Comparison of ENCODE assay signal across 22 cellular contexts in the genomic region with DNA sequence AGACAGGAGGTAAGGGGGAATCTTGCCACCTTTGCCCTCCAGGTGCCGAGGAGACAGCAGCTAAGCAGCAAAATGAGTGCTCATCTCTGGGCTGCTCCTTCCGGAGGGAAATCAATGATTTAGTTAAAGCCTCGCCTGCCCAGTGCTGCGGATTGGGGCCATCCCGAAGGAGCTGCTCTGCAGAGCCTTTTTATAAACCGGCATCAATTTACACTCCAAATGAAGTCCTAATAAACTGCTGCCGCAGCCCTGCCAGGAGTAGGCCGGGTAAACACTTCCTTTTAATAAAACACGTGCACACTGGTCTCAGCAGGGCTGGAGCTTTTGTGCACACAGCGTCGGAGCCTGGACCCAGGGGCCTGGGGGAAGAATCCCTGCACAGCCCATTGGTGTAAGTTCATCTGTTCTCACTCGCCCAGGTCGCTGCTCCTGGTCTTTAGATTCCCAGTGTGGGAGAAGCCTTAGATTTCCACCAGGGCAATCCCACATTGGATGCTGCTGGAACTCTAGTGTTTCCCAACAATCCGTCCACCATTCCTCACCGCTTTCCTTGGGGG.
"Had no signal": no experiment of that assay in that cellular context is flagged by ENCODE, and none has a peak within 500 bp of the region (broad histone marks: within the 10 kb centered on the region; RNA-seq: fewer than 3 reads in every experiment).

No MANE protein-coding gene starts in this region.

- H3K27me3 ChIP-seq: gastrocnemius medialis, upper lobe of right lung had no signal

- H3K4me3 ChIP-seq: gastrocnemius medialis, heart left ventricle, left ventricle myocardium inferior, smooth muscle cell, thoracic aorta, upper lobe of right lung had no signal

- H3K36me3 Mint-ChIP-seq: activated CD4-positive, alpha-beta memory T cell treated with anti-CD3 and anti-CD28 coated beads for 36 hours; activated CD8-positive, alpha-beta memory T cell treated with anti-CD3 and anti-CD28 coated beads, Interleukin-2, amount 10 ng/mL, durations not matched to agents 7 days and 5 days; activated naive CD8-positive, alpha-beta T cell treated with anti-CD3 and anti-CD28 coated beads for 36 hours; stimulated activated effector memory CD8-positive, alpha-beta T cell treated with anti-CD3 and anti-CD28 coated beads, Interleukin-12 subunit alpha, Interleukin-12 subunit beta, amount 100 ng/mL, for 72 hours had no signal

- H3K4me1 Mint-ChIP-seq: activated B cell treated with CpG ODN at 0.5 μM for 24 hours; activated CD8-positive, alpha-beta memory T cell treated with anti-CD3 and anti-CD28 coated beads, Interleukin-2, amount 10 ng/mL, durations not matched to agents 7 days and 5 days; activated naive CD8-positive, alpha-beta T cell treated with anti-CD3 and anti-CD28 coated beads for 36 hours; stimulated activated effector memory CD8-positive, alpha-beta T cell treated with anti-CD3 and anti-CD28 coated beads, Interleukin-12 subunit alpha, Interleukin-12 subunit beta, amount 100 ng/mL, for 72 hours had no signal

- H3K4me3 Mint-ChIP-seq: activated B cell treated with CpG ODN at 0.5 μM for 24 hours; activated CD4-positive, alpha-beta memory T cell treated with anti-CD3 and anti-CD28 coated beads for 36 hours; activated CD8-positive, alpha-beta memory T cell treated with anti-CD3 and anti-CD28 coated beads, Interleukin-2, amount 10 ng/mL, durations not matched to agents 7 days and 5 days; activated naive CD8-positive, alpha-beta T cell treated with anti-CD3 and anti-CD28 coated beads for 36 hours; stimulated activated effector memory CD8-positive, alpha-beta T cell treated with anti-CD3 and anti-CD28 coated beads, Interleukin-12 subunit alpha, Interleukin-12 subunit beta, amount 100 ng/mL, for 72 hours had no signal

- H3K9me3 ChIP-seq: gastrocnemius medialis, heart left ventricle, left ventricle myocardium inferior, thoracic aorta, upper lobe of right lung had no signal

- H3K36me3 ChIP-seq: gastrocnemius medialis, heart left ventricle, left ventricle myocardium inferior, thoracic aorta, upper lobe of right lung had no signal

- FAIRE-seq: kidney, TTC549 had no signal

- H3K9me3 Mint-ChIP-seq: activated B cell treated with CpG ODN at 0.5 μM for 24 hours; activated CD4-positive, alpha-beta memory T cell treated with anti-CD3 and anti-CD28 coated beads for 36 hours; activated naive CD8-positive, alpha-beta T cell treated with anti-CD3 and anti-CD28 coated beads for 36 hours; stimulated activated effector memory CD8-positive, alpha-beta T cell treated with anti-CD3 and anti-CD28 coated beads, Interleukin-12 subunit alpha, Interleukin-12 subunit beta, amount 100 ng/mL, for 72 hours had no signal

- H3K4me1 ChIP-seq: heart left ventricle, left ventricle myocardium inferior, upper lobe of right lung had no signal

- DNase-seq: activated B cell treated with CpG ODN at 0.5 μM for 24 hours; activated CD4-positive, alpha-beta memory T cell treated with anti-CD3 and anti-CD28 coated beads for 36 hours; activated CD4-positive, alpha-beta T cell treated with anti-CD3 and anti-CD28 coated beads for 4 hours; activated CD8-positive, alpha-beta memory T cell treated with anti-CD3 and anti-CD28 coated beads, Interleukin-2, amount 10 ng/mL, durations not matched to agents 7 days and 5 days; activated naive CD4-positive, alpha-beta T cell; activated naive CD8-positive, alpha-beta T cell treated with anti-CD3 and anti-CD28 coated beads for 36 hours; amniotic stem cell; effector CD4-positive, alpha-beta T cell; gastrocnemius medialis; heart left ventricle; kidney; left ventricle myocardium inferior; mammary epithelial cell; midbrain; right cardiac atrium; stimulated activated CD4-positive, alpha-beta T cell treated with anti-CD3 and anti-CD28 coated beads, Interleukin-4, amount 100 ng/mL, for 24 hours; upper lobe of right lung had no signal

- H3K27ac ChIP-seq: heart left ventricle, left ventricle myocardium inferior, thoracic aorta, upper lobe of right lung had no signal

- H3K4me2 ChIP-seq: smooth muscle cell had no signal

- H3K27ac Mint-ChIP-seq: activated B cell treated with CpG ODN at 0.5 μM for 24 hours; activated CD4-positive, alpha-beta memory T cell treated with anti-CD3 and anti-CD28 coated beads for 36 hours; activated CD8-positive, alpha-beta memory T cell treated with anti-CD3 and anti-CD28 coated beads, Interleukin-2, amount 10 ng/mL, durations not matched to agents 7 days and 5 days; activated naive CD8-positive, alpha-beta T cell treated with anti-CD3 and anti-CD28 coated beads for 36 hours; stimulated activated effector memory CD8-positive, alpha-beta T cell treated with anti-CD3 and anti-CD28 coated beads, Interleukin-12 subunit alpha, Interleukin-12 subunit beta, amount 100 ng/mL, for 72 hours had no signal

- ATAC-seq: activated CD8-positive, alpha-beta memory T cell treated with anti-CD3 and anti-CD28 coated beads, Interleukin-2, amount 10 ng/mL, durations not matched to agents 7 days and 5 days; esophagus mucosa; heart left ventricle; right cardiac atrium; stimulated activated effector memory CD8-positive, alpha-beta T cell treated with anti-CD3 and anti-CD28 coated beads, Interleukin-12 subunit alpha, Interleukin-12 subunit beta, amount 100 ng/mL, for 72 hours; upper lobe of right lung had no signal
